Comparison of ENCODE assay signal across 11 cellular contexts in the genomic region with DNA sequence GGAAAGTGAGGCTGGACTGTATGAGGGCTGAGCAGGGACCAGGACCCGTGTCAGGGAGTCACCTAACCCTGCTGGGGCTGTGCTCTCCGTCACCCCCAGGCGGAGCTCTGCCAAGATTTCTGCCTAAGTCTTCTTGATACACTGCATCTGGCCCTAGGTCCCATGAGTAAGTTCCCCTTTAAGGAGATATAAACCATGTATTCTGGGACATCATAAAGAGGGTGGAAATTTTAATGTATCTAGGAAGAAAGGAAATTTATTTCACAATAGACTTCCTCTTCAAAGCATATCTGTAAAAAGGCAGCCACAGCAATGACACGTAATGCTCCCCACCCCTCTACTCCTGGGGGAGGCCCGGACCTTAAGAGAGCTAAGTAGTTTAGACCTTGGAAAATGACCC.
DNase-seq lines count a peak whose midpoint lies in the region; ATAC-seq and TF ChIP-seq lines count a peak whose summit lies in the region.
"Had no signal": no experiment of that assay in that cellular context is flagged by ENCODE, and none has a peak within 500 bp of the region (broad histone marks: within the 10 kb centered on the region; RNA-seq: fewer than 3 reads in every experiment).

No MANE protein-coding gene starts in this region.

- H3K36me3 ChIP-seq in DND-41 (ENCODE audit: insufficient read depth, low read length): no peaks in the 10 kb centered on the region
- no peaks in the 10 kb centered on the region for H3K36me3 ChIP-seq in Karpas-422 (ENCODE audit: insufficient read depth, low read length)
- no peaks in the 10 kb centered on the region for H3K36me3 ChIP-seq in colonic mucosa
- no peaks in the 10 kb centered on the region for H3K36me3 ChIP-seq in liver (ENCODE audit: control insufficient read depth in 4 of 4, insufficient read depth in 3 of 4, low read depth in 1 of 4, low read length in 3 of 4)
- no peaks in the 10 kb centered on the region for H3K36me3 ChIP-seq in tibial artery

- no peaks in the 10 kb centered on the region for H3K9me2 ChIP-seq in Karpas-422 (replicated peaks; ENCODE audit: insufficient read depth, low read length)

- H3K4me1 ChIP-seq in DND-41 (ENCODE audit: insufficient read depth, low read length) (no peaks in the 10 kb centered on the region), Karpas-422 (ENCODE audit: low read length) (no peaks in the 10 kb centered on the region), colonic mucosa (no peaks in the 10 kb centered on the region), liver (ENCODE audit: control insufficient read depth in 4 of 4, insufficient read depth in 4 of 4, low read length in 3 of 4) (no peaks in the 10 kb centered on the region), tibial artery (peaks cover 0 to 43% (median 6%) of the 10 kb centered on the region in 4 donors)

- H3K4me2 ChIP-seq in DND-41 (ENCODE audit: insufficient read depth, low read length) (no peak overlapping the region), Karpas-422 (ENCODE audit: low read depth, low read length, poor library complexity, severe bottlenecking) (no peak overlapping the region)

- H3K4me3 ChIP-seq in DND-41 (ENCODE audit: low read depth in 1 of 2, low read length in 2 of 2): no peak overlapping the region
- H3K4me3 ChIP-seq in Karpas-422 (ENCODE audit: low read length): no peak overlapping the region
- no peak overlapping the region for H3K4me3 ChIP-seq in colonic mucosa
- H3K4me3 ChIP-seq in liver (ENCODE audit: low read depth in 1 of 3, low read length in 3 of 3): no peak overlapping the region
- H3K4me3 ChIP-seq in tibial artery: no peak overlapping the region

- H3K27ac ChIP-seq in DND-41 (ENCODE audit: low read length) (no peak overlapping the region), Karpas-422 (ENCODE audit: low read length) (no peak overlapping the region), colonic mucosa (no peak overlapping the region), liver (ENCODE audit: low read depth in 1 of 2, low read length in 2 of 2) (no peak overlapping the region), tibial artery (no peak overlapping the region)

- peak; percentile 18 for TF ChIP-seq CTCF in DND-41 (IDR thresholded peaks at IDR 0.05; ENCODE audit: borderline replicate concordance, extremely low read depth, low read length, poor library complexity, severe bottlenecking)
- TF ChIP-seq CTCF in colonic mucosa (IDR thresholded peaks at IDR 0.05): no peak
- TF ChIP-seq CTCF in liver (IDR thresholded peaks at IDR 0.05; ENCODE audit: low read depth, low read length, missing input control): no peak
- TF ChIP-seq CTCF in tibial artery (IDR thresholded peaks at IDR 0.05): no peak

- 55% methylated on average over 5 of the region's 5 CpGs for WGBS in liver

- no peaks in the 10 kb centered on the region for H3K79me2 ChIP-seq in DND-41 (ENCODE audit: insufficient read depth, low read length)
- H3K79me2 ChIP-seq in Karpas-422 (ENCODE audit: low read length): no peaks in the 10 kb centered on the region

- DNase-seq in DND-41 (no peak), Karpas-422 (peak; percentile 43), colonic mucosa (peak; percentile 23), mucosa of gallbladder (ENCODE audit: low spot score) (no peak), tibial artery (no peak), medulla oblongata (ENCODE audit: extremely low spot score) (no peak), RPMI8226 (no peak)
- DNase-seq: NCI-H345; stimulated activated CD8-positive, alpha-beta memory T cell treated with anti-CD3 and anti-CD28 coated beads, Interleukin-4, amount 100 ng/mL, for 48 hours had no signal

- H2AFZ ChIP-seq in DND-41 (ENCODE audit: low read depth, low read length) (no peak overlapping the region), Karpas-422 (ENCODE audit: low read length) (no peak overlapping the region)

- 0 out of 3 replicates have a peak, but pooled peaks have one; percentile 35 for ATAC-seq in DND-41 (ENCODE audit: insufficient read depth, low read depth)
- ATAC-seq: activated T-helper 17 cell treated with anti-CD3 and anti-CD28 coated beads, Interleukin-2, amount 50 U/mL, for 72 hours had no signal

- intact Hi-C loops in colonic mucosa (cut with DNase I): no loop called here
- intact Hi-C loops in tibial artery (cut with DNase I; ENCODE audit: low total_unique reads): no loop called here

- H3K9ac ChIP-seq in DND-41 (ENCODE audit: low read depth, low read length) (no peak overlapping the region), Karpas-422 (ENCODE audit: low read length) (no peak overlapping the region), colonic mucosa (ENCODE audit: low read depth in 2 of 2, low read length in 2 of 2) (no peak overlapping the region), liver (ENCODE audit: low read depth in 1 of 2, low read length in 2 of 2) (no peak overlapping the region)

- H4K20me1 ChIP-seq in DND-41 (ENCODE audit: insufficient read depth, low read length) (no peaks in the 10 kb centered on the region), Karpas-422 (ENCODE audit: insufficient read depth, low read depth, low read length) (no peaks in the 10 kb centered on the region)

- no peaks in the 10 kb centered on the region for H3K27me3 ChIP-seq in DND-41 (ENCODE audit: insufficient read depth, low read length, poor library complexity)
- no peaks in the 10 kb centered on the region for H3K27me3 ChIP-seq in Karpas-422 (ENCODE audit: low read length)
- H3K27me3 ChIP-seq in colonic mucosa: no peaks in the 10 kb centered on the region
- H3K27me3 ChIP-seq in liver (ENCODE audit: control insufficient read depth in 4 of 4, insufficient read depth in 4 of 4, low read length in 3 of 4): no peaks in the 10 kb centered on the region
- H3K27me3 ChIP-seq in tibial artery: no peaks in the 10 kb centered on the region

- H3K9me3 ChIP-seq in DND-41 (ENCODE audit: insufficient read depth, low read length, severe bottlenecking) (no peaks in the 10 kb centered on the region), Karpas-422 (ENCODE audit: low read length) (peaks cover 25% of the 10 kb centered on the region), colonic mucosa (no peaks in the 10 kb centered on the region), liver (ENCODE audit: control insufficient read depth in 4 of 4, low read length in 3 of 4) (no peaks in the 10 kb centered on the region), tibial artery (no peaks in the 10 kb centered on the region)

- peak in 1 of 2 donors; percentile 24 for TF ChIP-seq RAD21 in liver (IDR thresholded peaks at IDR 0.05)

TF ChIP-seq in liver, 16 proteins besides CTCF, POLR2A, EP300 and RAD21:
- TF ChIP-seq NR2F2 (IDR thresholded peaks at IDR 0.05): peak; percentile 77
- TF ChIP-seq JUND (IDR thresholded peaks at IDR 0.05): no peak

Comparison
In these comparisons a context has a peak if more than half of its experiments do, and no peak if none do; other contexts are left out.
1. DNase-seq: peak in Karpas-422 (single experiment) and colonic mucosa (single experiment); none in DND-41 (single experiment), mucosa of gallbladder (single experiment), tibial artery (0 of 2), medulla oblongata (single experiment) and RPMI8226 (single experiment).